Comparison of ENCODE assay signal across 1 cellular context in genomic region chr7:44754802-44755697, GRCh38.
TF ChIP-seq lines count a peak whose summit lies in the region.

No MANE protein-coding gene starts in this region.

TF ChIP-seq in H1, 55 proteins besides CTCF, POLR2A, EP300 and RAD21:
- TF ChIP-seq E2F6 (IDR thresholded peaks at IDR 0.05) (no peak), POU5F1 (IDR thresholded peaks at IDR 0.05; ENCODE audit: low read depth, low read length) (no peak), CBX8 (IDR thresholded peaks at IDR 0.05; ENCODE audit: borderline replicate concordance, low read depth, low read length) (no peak), EGR1 (IDR thresholded peaks at IDR 0.05; ENCODE audit: borderline replicate concordance, low read depth, low read length) (no peak), USF2 (IDR thresholded peaks at IDR 0.05; ENCODE audit: low read length) (no peak), TBP (IDR thresholded peaks at IDR 0.05; ENCODE audit: low read depth, low read length) (no peak), SIN3A (conservative IDR thresholded peaks at IDR 0.05 in 1 of 2, IDR thresholded peaks at IDR 0.05 in 1 of 2; ENCODE audit: low read depth in 1 of 2, low read length in 2 of 2) (no peak), CHD2 (IDR thresholded peaks at IDR 0.05; ENCODE audit: low read length) (no peak), POLR2AphosphoS5 (IDR thresholded peaks at IDR 0.05; ENCODE audit: low read depth, low read length) (no peak), YY1 (IDR thresholded peaks at IDR 0.05; ENCODE audit: low read depth, low read length) (no peak), JUND (IDR thresholded peaks at IDR 0.05; ENCODE audit: low read length) (no peak), PHF8 (conservative IDR thresholded peaks at IDR 0.05; ENCODE audit: low read depth, low read length) (no peak), HDAC6 (IDR thresholded peaks at IDR 0.05; ENCODE audit: low read depth, low read length) (no peak), CHD7 (IDR thresholded peaks at IDR 0.05; ENCODE audit: insufficient replicate concordance, low read length) (no peak), ATF2 (IDR thresholded peaks at IDR 0.05; ENCODE audit: low read length) (no peak), NANOG (IDR thresholded peaks at IDR 0.05; ENCODE audit: insufficient read depth, low read depth, low read length, poor library complexity, severe bottlenecking) (no peak), BRCA1 (IDR thresholded peaks at IDR 0.05; ENCODE audit: low read depth, low read length) (no peak), TAF7 (optimal IDR thresholded peaks at IDR 0.05; ENCODE audit: borderline replicate concordance, low read depth, low read length) (no peak), SP1 (IDR thresholded peaks at IDR 0.05; ENCODE audit: low read depth, low read length) (no peak)
TF ChIP-seq in H1: peak in this region for 0.
